Comparison of ENCODE assay signal across 14 cellular contexts in the genomic region with DNA sequence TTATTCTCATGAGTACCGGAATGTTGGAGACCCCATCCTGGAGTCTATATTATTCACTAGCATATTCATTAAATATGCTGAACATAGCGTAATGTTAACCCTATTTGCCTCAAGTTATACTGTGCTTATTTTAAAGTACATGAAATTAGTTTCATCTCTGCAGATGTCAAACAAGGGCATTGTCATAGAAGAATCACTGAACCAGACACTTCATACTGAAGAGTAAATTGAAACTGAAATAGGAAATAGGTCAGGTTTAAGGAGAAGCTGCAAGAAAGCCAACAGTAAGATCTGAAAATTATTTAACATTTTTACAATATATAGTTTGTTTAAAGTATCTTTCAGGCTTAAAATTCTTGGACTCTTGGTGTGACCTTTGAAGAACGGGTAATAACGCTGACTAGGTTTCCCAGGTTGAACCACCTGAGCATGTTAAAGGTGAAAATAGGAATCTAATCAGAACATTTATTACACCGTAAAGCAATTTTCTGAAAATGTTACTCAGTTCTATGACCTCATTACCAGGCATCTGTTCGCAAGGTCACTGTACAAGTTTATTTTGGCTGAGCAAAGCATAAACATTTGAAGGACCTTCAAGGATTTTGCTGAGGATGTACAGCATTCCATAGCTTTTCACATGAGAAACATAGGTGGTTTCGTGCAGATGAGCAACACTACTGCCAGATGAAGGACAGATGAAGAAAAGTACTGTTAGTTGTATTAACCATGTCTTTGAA.
DNase-seq lines count a peak whose midpoint lies in the region; ATAC-seq, FAIRE-seq and TF ChIP-seq lines count a peak whose summit lies in the region.
"Had no signal": no experiment of that assay in that cellular context is flagged by ENCODE, and none has a peak within 500 bp of the region (broad histone marks: within the 10 kb centered on the region; RNA-seq: fewer than 3 reads in every experiment).

No MANE protein-coding gene starts in this region.

- DNase-seq in MCF 10A (ENCODE audit: unreplicated experiment) (peak; percentile 39), mammary epithelial cell (no peak), astrocyte (ENCODE audit: low read depth) (peak; percentile 70), NCI-H187 treated with DMSO at 0.1 percent for 48 hours (lab: John Stamatoyannopoulos, UW) (no peak), substantia nigra (lab: John Stamatoyannopoulos, UW) (no peak)
- DNase-seq in stimulated activated CD4-positive, alpha-beta T cell treated with anti-CD3 and anti-CD28 coated beads, Interleukin-4, amount 100 ng/mL, for 4 hours, result no peak
- DNase-seq in effector memory CD8-positive, alpha-beta T cell, result no peak
- DNase-seq: 8988T; activated CD4-positive, CD25-positive, alpha-beta regulatory T cell treated with anti-CD3 and anti-CD28 coated beads, Interleukin-2, amount 50 U/mL, for 72 hours; adrenal gland; NCI-H1105 had no signal

- no peaks in the 10 kb centered on the region for H3K9me3 Mint-ChIP-seq in MCF 10A (ENCODE audit: unreplicated experiment)
- no peaks in the 10 kb centered on the region for H3K9me3 Mint-ChIP-seq in astrocyte (ENCODE audit: unreplicated experiment)
- no peaks in the 10 kb centered on the region for H3K9me3 Mint-ChIP-seq in effector memory CD8-positive, alpha-beta T cell

- no peak overlapping the region for H3K4me2 ChIP-seq in mammary epithelial cell (ENCODE audit: insufficient read depth, low read depth, low read length)
- H3K4me2 ChIP-seq in astrocyte (ENCODE audit: low read length), result no peak overlapping the region

- in situ Hi-C loops in mammary epithelial cell (cut with MboI; ENCODE audit: low sequenced_read_pairs in 2 of 2), result no loop called here

- no peak overlapping the region for H3K27ac ChIP-seq in mammary epithelial cell (ENCODE audit: insufficient read depth, low read depth, low read length)
- no peak overlapping the region for H3K27ac ChIP-seq in astrocyte (ENCODE audit: low read depth, low read length)
- H3K27ac ChIP-seq in substantia nigra (ENCODE audit: low read depth, low read length, poor library complexity, severe bottlenecking), result no peak overlapping the region
- H3K27ac ChIP-seq: adrenal gland, RWPE1, thoracic aorta had no signal

- H2AFZ ChIP-seq in mammary epithelial cell (ENCODE audit: low read depth, low read length) (no peak overlapping the region), astrocyte (ENCODE audit: low read depth, low read length) (no peak overlapping the region)

- WGBS in mammary epithelial cell (ENCODE audit: low coverage, missing lambda C conversion rate), result 97% methylated on average over 7 of the region's 7 CpGs

- ATAC-seq in HG02798 (IDR thresholded peaks at IDR 0.05; ENCODE audit: poor library complexity, unreplicated experiment), result peak; percentile 74
- ATAC-seq in effector memory CD8-positive, alpha-beta T cell (replicated peaks), result no peak

- H3K36me3 Mint-ChIP-seq in MCF 10A (ENCODE audit: insufficient read depth, unreplicated experiment) (peaks cover 38% of the 10 kb centered on the region), astrocyte (ENCODE audit: low read depth, unreplicated experiment) (no peaks in the 10 kb centered on the region)
- peaks cover 9% of the 10 kb centered on the region for H3K36me3 Mint-ChIP-seq in effector memory CD8-positive, alpha-beta T cell (ENCODE audit: insufficient read depth)

- no peaks in the 10 kb centered on the region for H3K79me2 ChIP-seq in mammary epithelial cell (ENCODE audit: insufficient read depth, low read length)
- H3K79me2 ChIP-seq in astrocyte (ENCODE audit: insufficient read depth, low read length), result no peaks in the 10 kb centered on the region

- no peak for FAIRE-seq in astrocyte (lab: Jason Lieb, UNC)

- H3K9ac ChIP-seq in mammary epithelial cell (ENCODE audit: insufficient read depth, low read length) (no peak overlapping the region), astrocyte (ENCODE audit: low read length) (no peak overlapping the region)

- no peak overlapping the region for H3K4me3 Mint-ChIP-seq in MCF 10A (ENCODE audit: unreplicated experiment)
- no peak overlapping the region for H3K4me3 Mint-ChIP-seq in astrocyte (ENCODE audit: unreplicated experiment)
- H3K4me3 Mint-ChIP-seq in effector memory CD8-positive, alpha-beta T cell, result no peak overlapping the region

- H3K27me3 ChIP-seq in mammary epithelial cell (ENCODE audit: insufficient read depth, low read length) (no peaks in the 10 kb centered on the region), astrocyte (ENCODE audit: insufficient read depth, low read length) (no peaks in the 10 kb centered on the region)
- H3K27me3 ChIP-seq: adrenal gland had no signal

- no peak overlapping the region for H3K4me3 ChIP-seq in mammary epithelial cell (replicated peaks in 1 of 3; ENCODE audit: insufficient read depth in 1 of 3, low read depth in 2 of 3, low read length in 3 of 3)
- H3K4me3 ChIP-seq in astrocyte (ENCODE audit: insufficient read depth, low read depth, low read length), result no peak overlapping the region
- H3K4me3 ChIP-seq: adrenal gland, thoracic aorta had no signal

- CTCF ChIA-PET in MCF 10A (lab: Yijun Ruan, JAX) (no interaction called here), mammary epithelial cell (lab: Charles Lee; ENCODE audit: low non-redundant PET) (no interaction called here)

- H3K9me3 ChIP-seq in mammary epithelial cell (replicated peaks; ENCODE audit: insufficient read depth, low read length) (no peaks in the 10 kb centered on the region), astrocyte (ENCODE audit: insufficient read depth, low read depth, low read length) (no peaks in the 10 kb centered on the region)
- H3K9me3 ChIP-seq: adrenal gland, thoracic aorta had no signal

- POLR2A ChIA-PET in MCF 10A (lab: Yijun Ruan, JAX), result interaction anchor here (1.2 kb wide), 1 partner anchor 25 kb away, joined by 3 read pairs; no protein-coding TSS in a partner anchor

- no TSS peak for BruUV-seq in MCF 10A (replicated peaks; lab: Mats Ljungman, UMichigan)
- BruUV-seq in mammary epithelial cell (replicated peaks; lab: Mats Ljungman, UMichigan), result no TSS peak

- intact Hi-C loops in MCF 10A (cut with micrococcal nuclease) (no loop called here), mammary epithelial cell (cut with micrococcal nuclease) (no loop called here)

- dilution Hi-C loops in mammary epithelial cell (cut with HindIII; ENCODE audit: low sequenced_read_pairs), result no loop called here

- no peak overlapping the region for H3K27ac Mint-ChIP-seq in MCF 10A (ENCODE audit: low read depth, unreplicated experiment)
- H3K27ac Mint-ChIP-seq in astrocyte (ENCODE audit: unreplicated experiment), result no peak overlapping the region
- no peak overlapping the region for H3K27ac Mint-ChIP-seq in effector memory CD8-positive, alpha-beta T cell

- no peaks in the 10 kb centered on the region for H4K20me1 ChIP-seq in mammary epithelial cell (ENCODE audit: insufficient read depth, low read length)
- H4K20me1 ChIP-seq in astrocyte (ENCODE audit: insufficient read depth, low read length), result no peaks in the 10 kb centered on the region

- peaks cover 11% of the 10 kb centered on the region for H3K36me3 ChIP-seq in mammary epithelial cell (ENCODE audit: insufficient read depth, low read length)
- peaks cover 3% of the 10 kb centered on the region for H3K36me3 ChIP-seq in astrocyte (ENCODE audit: insufficient read depth, low read length)
- H3K36me3 ChIP-seq: adrenal gland, thoracic aorta had no signal

- H3K4me1 ChIP-seq in mammary epithelial cell (ENCODE audit: insufficient read depth, low read length) (no peaks in the 10 kb centered on the region), astrocyte (ENCODE audit: insufficient read depth, low read length) (peaks cover 7% of the 10 kb centered on the region)

- H3K4me1 Mint-ChIP-seq in MCF 10A (ENCODE audit: insufficient read depth, unreplicated experiment), result no peaks in the 10 kb centered on the region
- H3K4me1 Mint-ChIP-seq in astrocyte (ENCODE audit: low read depth, unreplicated experiment), result no peaks in the 10 kb centered on the region
- H3K4me1 Mint-ChIP-seq in effector memory CD8-positive, alpha-beta T cell (ENCODE audit: low read depth in 2 of 2), result no peaks in the 10 kb centered on the region

- TF ChIP-seq CTCF in MCF 10A (IDR thresholded peaks at IDR 0.05; ENCODE audit: unreplicated experiment) (no peak), mammary epithelial cell (conservative IDR thresholded peaks at IDR 0.05 in 1 of 2, IDR thresholded peaks at IDR 0.05 in 1 of 2; ENCODE audit: extremely low read depth in 1 of 2, insufficient read depth in 1 of 2, low read depth in 1 of 2, low read length in 2 of 2) (no peak), astrocyte (IDR thresholded peaks at IDR 0.05; ENCODE audit: insufficient read depth, low read depth, low read length) (no peak)

- H3K27me3 Mint-ChIP-seq in MCF 10A (ENCODE audit: insufficient read depth, unreplicated experiment) (no peaks in the 10 kb centered on the region), astrocyte (ENCODE audit: low read depth, unreplicated experiment) (no peaks in the 10 kb centered on the region)
- no peaks in the 10 kb centered on the region for H3K27me3 Mint-ChIP-seq in effector memory CD8-positive, alpha-beta T cell

Comparison
In these comparisons a context has a peak if more than half of its experiments do, and no peak if none do; other contexts are left out.
1. DNase-seq: peak in MCF 10A (single experiment) and astrocyte (single experiment); none in mammary epithelial cell (single experiment), NCI-H187 treated with DMSO at 0.1 percent for 48 hours (single experiment), stimulated activated CD4-positive, alpha-beta T cell treated with anti-CD3 and anti-CD28 coated beads, Interleukin-4, amount 100 ng/mL, for 4 hours (0 of 2), effector memory CD8-positive, alpha-beta T cell (0 of 3) and substantia nigra (0 of 49).